In the genomic region with DNA sequence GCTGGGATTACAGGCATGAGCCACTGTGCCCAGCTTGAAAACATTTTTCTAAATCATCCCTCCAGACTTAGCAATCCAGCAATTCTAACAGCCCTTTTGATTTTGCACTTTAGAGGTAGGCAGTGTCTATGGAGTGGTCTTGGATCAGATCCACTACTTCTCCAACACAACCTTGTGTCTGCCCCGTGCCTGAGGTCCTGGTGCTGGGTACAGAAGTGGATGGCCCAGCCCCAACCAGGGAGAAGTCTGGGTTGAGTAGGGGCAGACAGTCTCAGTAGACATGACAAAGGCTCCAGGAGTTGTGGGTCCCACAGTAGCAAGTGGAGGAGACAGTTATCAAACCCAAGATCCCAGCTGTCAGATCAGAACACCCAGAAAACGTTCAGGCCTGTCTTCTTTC, we compare ENCODE assay signal across 17 cellular contexts.
DNase-seq lines count a peak whose midpoint lies in the region; ATAC-seq and TF ChIP-seq lines count a peak whose summit lies in the region.
"Had no signal": no experiment of that assay in that cellular context is flagged by ENCODE, and none has a peak within 500 bp of the region (broad histone marks: within the 10 kb centered on the region; RNA-seq: fewer than 3 reads in every experiment).

No MANE protein-coding gene starts in this region.

- H3K27ac Mint-ChIP-seq in activated CD8-positive, alpha-beta T cell treated with anti-CD3 and anti-CD28 coated beads for 36 hours: peak overlapping the region; percentile 10
- H3K27ac Mint-ChIP-seq in activated CD8-positive, alpha-beta T cell treated with anti-CD3 and anti-CD28 coated beads, Interleukin-2, amount 10 ng/mL, durations not matched to agents 7 days and 5 days: no peak overlapping the region
- H3K27ac Mint-ChIP-seq in activated naive CD4-positive, alpha-beta T cell treated with anti-CD3 and anti-CD28 coated beads, Interleukin-2, amount 50 U/mL, for 24 hours: peak overlapping the region; percentile 30
- peak overlapping the region; percentile 80 for H3K27ac Mint-ChIP-seq in nephron progenitor cell
- H3K27ac Mint-ChIP-seq: CD4-positive, alpha-beta T cell; GM23338; HFFc6 had no signal

- no peaks in the 10 kb centered on the region for H3K27me3 Mint-ChIP-seq in activated CD8-positive, alpha-beta T cell treated with anti-CD3 and anti-CD28 coated beads for 36 hours
- no peaks in the 10 kb centered on the region for H3K27me3 Mint-ChIP-seq in activated CD8-positive, alpha-beta T cell treated with anti-CD3 and anti-CD28 coated beads, Interleukin-2, amount 10 ng/mL, durations not matched to agents 7 days and 5 days (ENCODE audit: low read depth)
- no peaks in the 10 kb centered on the region for H3K27me3 Mint-ChIP-seq in activated naive CD4-positive, alpha-beta T cell treated with anti-CD3 and anti-CD28 coated beads, Interleukin-2, amount 50 U/mL, for 24 hours
- no peaks in the 10 kb centered on the region for H3K27me3 Mint-ChIP-seq in nephron progenitor cell (ENCODE audit: low read depth, poor library complexity)
- H3K27me3 Mint-ChIP-seq: CD4-positive, alpha-beta T cell had no signal

- intact Hi-C loops in activated CD8-positive, alpha-beta T cell treated with anti-CD3 and anti-CD28 coated beads for 36 hours (cut with micrococcal nuclease): no loop called here

- no peak for ATAC-seq in activated CD8-positive, alpha-beta T cell treated with anti-CD3 and anti-CD28 coated beads for 36 hours
- no peak for ATAC-seq in activated CD8-positive, alpha-beta T cell treated with anti-CD3 and anti-CD28 coated beads, Interleukin-2, amount 10 ng/mL, durations not matched to agents 7 days and 5 days
- no peak for ATAC-seq in HG03108 (IDR thresholded peaks at IDR 0.05; ENCODE audit: unreplicated experiment)
- ATAC-seq in HG03039 (IDR thresholded peaks at IDR 0.05; ENCODE audit: unreplicated experiment): no peak
- ATAC-seq: A549, HCT116, HepG2 had no signal

- no peak overlapping the region for H3K4me3 Mint-ChIP-seq in activated CD8-positive, alpha-beta T cell treated with anti-CD3 and anti-CD28 coated beads for 36 hours
- H3K4me3 Mint-ChIP-seq in activated CD8-positive, alpha-beta T cell treated with anti-CD3 and anti-CD28 coated beads, Interleukin-2, amount 10 ng/mL, durations not matched to agents 7 days and 5 days: no peak overlapping the region
- H3K4me3 Mint-ChIP-seq in activated naive CD4-positive, alpha-beta T cell treated with anti-CD3 and anti-CD28 coated beads, Interleukin-2, amount 50 U/mL, for 24 hours: no peak overlapping the region
- H3K4me3 Mint-ChIP-seq in nephron progenitor cell: no peak overlapping the region
- H3K4me3 Mint-ChIP-seq: CD4-positive, alpha-beta T cell; GM23338; HFFc6 had no signal

- CTCF ChIA-PET in activated CD8-positive, alpha-beta T cell treated with anti-CD3 and anti-CD28 coated beads for 36 hours (lab: Charles Lee): no interaction called here
- CTCF ChIA-PET in activated CD8-positive, alpha-beta T cell treated with anti-CD3 and anti-CD28 coated beads, Interleukin-2, amount 10 ng/mL, durations not matched to agents 7 days and 5 days (lab: Charles Lee): no interaction called here

- H3K4me1 Mint-ChIP-seq in activated CD8-positive, alpha-beta T cell treated with anti-CD3 and anti-CD28 coated beads for 36 hours (ENCODE audit: low read depth): peaks cover 3% of the 10 kb centered on the region
- no peaks in the 10 kb centered on the region for H3K4me1 Mint-ChIP-seq in activated CD8-positive, alpha-beta T cell treated with anti-CD3 and anti-CD28 coated beads, Interleukin-2, amount 10 ng/mL, durations not matched to agents 7 days and 5 days (ENCODE audit: low read depth)
- no peaks in the 10 kb centered on the region for H3K4me1 Mint-ChIP-seq in activated naive CD4-positive, alpha-beta T cell treated with anti-CD3 and anti-CD28 coated beads, Interleukin-2, amount 50 U/mL, for 24 hours
- no peaks in the 10 kb centered on the region for H3K4me1 Mint-ChIP-seq in nephron progenitor cell

- TF ChIP-seq CTCF in activated CD8-positive, alpha-beta T cell treated with anti-CD3 and anti-CD28 coated beads for 36 hours (IDR thresholded peaks at IDR 0.05): no peak
- no peak for TF ChIP-seq CTCF in nephron progenitor cell (IDR thresholded peaks at IDR 0.05)

- no peaks in the 10 kb centered on the region for H3K9me3 Mint-ChIP-seq in activated CD8-positive, alpha-beta T cell treated with anti-CD3 and anti-CD28 coated beads for 36 hours
- no peaks in the 10 kb centered on the region for H3K9me3 Mint-ChIP-seq in activated CD8-positive, alpha-beta T cell treated with anti-CD3 and anti-CD28 coated beads, Interleukin-2, amount 10 ng/mL, durations not matched to agents 7 days and 5 days (ENCODE audit: insufficient read depth)
- no peaks in the 10 kb centered on the region for H3K9me3 Mint-ChIP-seq in activated naive CD4-positive, alpha-beta T cell treated with anti-CD3 and anti-CD28 coated beads, Interleukin-2, amount 50 U/mL, for 24 hours
- H3K9me3 Mint-ChIP-seq in nephron progenitor cell: peaks cover 3% of the 10 kb centered on the region
- H3K9me3 Mint-ChIP-seq: CD4-positive, alpha-beta T cell; GM23338; HFFc6 had no signal

- POLR2A ChIA-PET in activated CD8-positive, alpha-beta T cell treated with anti-CD3 and anti-CD28 coated beads for 36 hours (lab: Charles Lee): no interaction called here
- POLR2A ChIA-PET in activated CD8-positive, alpha-beta T cell treated with anti-CD3 and anti-CD28 coated beads, Interleukin-2, amount 10 ng/mL, durations not matched to agents 7 days and 5 days (lab: Charles Lee): no interaction called here

- DNase-seq in activated CD8-positive, alpha-beta T cell treated with anti-CD3 and anti-CD28 coated beads for 36 hours: no peak
- no peak for DNase-seq in activated CD8-positive, alpha-beta T cell treated with anti-CD3 and anti-CD28 coated beads, Interleukin-2, amount 10 ng/mL, durations not matched to agents 7 days and 5 days
- DNase-seq in activated naive CD4-positive, alpha-beta T cell (lab: John Stamatoyannopoulos, UW): no peak
- DNase-seq in nephron progenitor cell (no peak), GM19238 (ENCODE audit: insufficient read length, low spot score) (no peak)
- DNase-seq: AML-193; Caco-2; CD4-positive, alpha-beta T cell; H7; HFFc6 had no signal

- peaks cover 15% of the 10 kb centered on the region for H3K36me3 Mint-ChIP-seq in activated CD8-positive, alpha-beta T cell treated with anti-CD3 and anti-CD28 coated beads for 36 hours (ENCODE audit: low read depth)
- peaks cover 13% of the 10 kb centered on the region for H3K36me3 Mint-ChIP-seq in activated CD8-positive, alpha-beta T cell treated with anti-CD3 and anti-CD28 coated beads, Interleukin-2, amount 10 ng/mL, durations not matched to agents 7 days and 5 days (ENCODE audit: low read depth)
- H3K36me3 Mint-ChIP-seq in activated naive CD4-positive, alpha-beta T cell treated with anti-CD3 and anti-CD28 coated beads, Interleukin-2, amount 50 U/mL, for 24 hours: peaks cover 3% of the 10 kb centered on the region
- H3K36me3 Mint-ChIP-seq in nephron progenitor cell (ENCODE audit: low read depth): peaks cover 5% of the 10 kb centered on the region
